8 cellular contexts compared by ENCODE assay signal in genomic region chr3:52704611-52705437, GRCh38. TPM values are rescaled to one million over a fixed set of nuclear protein-coding genes. Genes with fewer than 3 reads are reported as not detected.
DNase-seq lines count a peak whose midpoint lies in the region; ATAC-seq and TF ChIP-seq lines count a peak whose summit lies in the region.

No MANE protein-coding gene starts in this region.

- 3 to 8% (median 4%) methylated on average over 22 of the region's 22 CpGs for WGBS in adipose tissue, 3 donors
- WGBS in sigmoid colon, 2 donors: 1 to 8% methylated on average over 22 of the region's 22 CpGs

- H3K27ac ChIP-seq in adipose tissue (ENCODE audit: low read depth, low read length) (peak overlapping the region; percentile 31), sigmoid colon (peak overlapping the region; percentile 86 to 91 (median 88))

- peaks cover 5 to 21% (median 13%) of the 10 kb centered on the region in 4 donors for H3K36me3 ChIP-seq in sigmoid colon

- intact Hi-C loops in sigmoid colon (cut with DNase I): loop anchor here (1.0 to 5.0 kb wide), 2 partner anchors 19 to 168 kb away; partner anchors contain the start of genes GNL3 and UQCC5

- H3K9me3 ChIP-seq in sigmoid colon: no peaks in the 10 kb centered on the region

- TF ChIP-seq POLR2A in sigmoid colon (IDR thresholded peaks at IDR 0.05): no peak

- no peak for ATAC-seq in GM21423 (IDR thresholded peaks at IDR 0.05; ENCODE audit: unreplicated experiment)

- H3K4me1 ChIP-seq in sigmoid colon: peaks cover 0 to 42% (median 33%) of the 10 kb centered on the region in 4 donors

- H3K4me3 ChIP-seq in Jurkat, Clone E6-1 (ENCODE audit: low read length): peak overlapping the region; percentile 78
- peak overlapping the region; percentile 63 to 84 (median 68) for H3K4me3 ChIP-seq in sigmoid colon

- peak; percentile 3 for DNase-seq in stimulated activated CD8-positive, alpha-beta memory T cell treated with anti-CD3 and anti-CD28 coated beads, Interleukin-12 subunit alpha, Interleukin-12 subunit beta, amount 100 ng/mL, for 4 hours (ENCODE audit: low read depth)
- DNase-seq in stimulated activated CD8-positive, alpha-beta memory T cell treated with anti-CD3 and anti-CD28 coated beads, Interleukin-4, amount 100 ng/mL, for 48 hours: no peak
- no peak for DNase-seq in Jurkat, Clone E6-1 (ENCODE audit: low read depth, low spot score)
- DNase-seq in hepatic stellate cell (ENCODE audit: low spot score): peak; percentile 65
- DNase-seq in sigmoid colon: no peak
- no peak for DNase-seq in DMS114 treated with DMSO at 0.1 percent for 48 hours (lab: John Stamatoyannopoulos, UW; ENCODE audit: unreplicated experiment)

- no peak for TF ChIP-seq CTCF in sigmoid colon (IDR thresholded peaks at IDR 0.05)

- TF ChIP-seq EP300 in sigmoid colon (IDR thresholded peaks at IDR 0.05): no peak

- no peaks in the 10 kb centered on the region for H3K27me3 ChIP-seq in sigmoid colon

RNA-seq across cellular contexts. Expression of gene GLT8D1, which starts 0.8 kb away (rescaled TPM):
- 56.1 TPM for polyA plus RNA-seq in Jurkat, Clone E6-1 (2012; ENCODE audit: insufficient read depth, insufficient read length)
- polyA plus RNA-seq in adipose tissue (10 to 100 TPM; 23.5 to 35.5 (median 30.4) TPM), sigmoid colon (10 to 100 TPM in 2 of 3 donors, 1 to 10 TPM in 1; 9.2 to 29.4 (median 11.4) TPM)
- total RNA-seq in sigmoid colon: 10 to 100 TPM; 31.5 to 47.4 (median 35.7) TPM

RNA-seq across cellular contexts. Expression of gene SPCS1, which starts 1.1 kb away (rescaled TPM):
- 223 TPM for polyA plus RNA-seq in Jurkat, Clone E6-1 (2012; ENCODE audit: insufficient read depth, insufficient read length)
- polyA plus RNA-seq in adipose tissue: 100 to 1,000 TPM in 2 of 3 donors, 10 to 100 TPM in 1; 81.8 to 109 (median 101) TPM
- 100 to 1,000 TPM in 3 of 4 donors, 10 to 100 TPM in 1; 62.0 to 140 (median 109) TPM for total RNA-seq in sigmoid colon
- 100 to 1,000 TPM in 2 of 3 donors, 10 to 100 TPM in 1; 96.1 to 191 (median 113) TPM for polyA plus RNA-seq in sigmoid colon

RNA-seq across cellular contexts. Expression of gene GNL3, which starts 19.0 kb away (rescaled TPM):
- polyA plus RNA-seq in Jurkat, Clone E6-1 (2012; ENCODE audit: insufficient read depth, insufficient read length): 144 TPM
- polyA plus RNA-seq in adipose tissue: 10 to 100 TPM; 46.8 to 87.4 (median 67.3) TPM
- 10 to 100 TPM; 22.4 to 42.5 (median 36.2) TPM for total RNA-seq in sigmoid colon
- polyA plus RNA-seq in sigmoid colon: 10 to 100 TPM; 34.2 to 76.6 (median 39.8) TPM

RNA-seq across cellular contexts. Expression of gene PBRM1, which starts 19.1 kb away (rescaled TPM):
- polyA plus RNA-seq in Jurkat, Clone E6-1 (2012; ENCODE audit: insufficient read depth, insufficient read length): 47.0 TPM
- polyA plus RNA-seq in adipose tissue (10 to 100 TPM in 2 of 3 donors, 1 to 10 TPM in 1; 8.1 to 20.9 (median 15.3) TPM), sigmoid colon (10 to 100 TPM in 1 of 3 donors, 1 to 10 TPM in 2; 8.4 to 19.8 (median 9.9) TPM)
- total RNA-seq in sigmoid colon: 10 to 100 TPM; 82.8 to 94.2 (median 90.1) TPM

Comparison
In these comparisons a context has a peak if more than half of its experiments do, and no peak if none do; other contexts are left out.
1. DNase-seq: peak in stimulated activated CD8-positive, alpha-beta memory T cell treated with anti-CD3 and anti-CD28 coated beads, Interleukin-12 subunit alpha, Interleukin-12 subunit beta, amount 100 ng/mL, for 4 hours (single experiment) and hepatic stellate cell (single experiment); none in stimulated activated CD8-positive, alpha-beta memory T cell treated with anti-CD3 and anti-CD28 coated beads, Interleukin-4, amount 100 ng/mL, for 48 hours (single experiment), Jurkat, Clone E6-1 (single experiment), sigmoid colon (single experiment) and DMS114 treated with DMSO at 0.1 percent for 48 hours (single experiment).